Comparison of ENCODE assay signal across 8 cellular contexts in genomic region chr12:102681309-102681708, GRCh38.
"Had no signal": no experiment of that assay in that cellular context is flagged by ENCODE, and none has a peak within 500 bp of the region (broad histone marks: within the 10 kb centered on the region; RNA-seq: fewer than 3 reads in every experiment).

No MANE protein-coding gene starts in this region.

- FAIRE-seq: G401.6, GM12878, GM12891, GM12892, GM18507, GM19239 had no signal

- H3K4me3 ChIP-seq: GM12878 had no signal

- DNase-seq: GDM1, GF-D8 had no signal

- ATAC-seq: GM12878 had no signal
